Comparison of ENCODE assay signal across 1 cellular context in genomic region chr11:33257160-33257896, GRCh38.
A peak's percentile ranks its signal among the peaks of the same experiment; 100 is the strongest.
TF ChIP-seq lines count a peak whose summit lies in the region.

HIPK3 (plus strand) TSS chr11:33257381.

TF ChIP-seq in K562, 482 proteins besides CTCF, POLR2A, EP300 and RAD21 (continued from another document and continues in another):
- no peak for TF ChIP-seq CHD7 (IDR thresholded peaks at IDR 0.05; ENCODE audit: low read depth, low read length)
- peak; percentile 97 for TF ChIP-seq ZBTB7A (IDR thresholded peaks at IDR 0.05; ENCODE audit: borderline replicate concordance, control insufficient read depth, low read depth, low read length)
- peak; percentile 71; the same call in 1 of the 2 replicates for TF ChIP-seq TAF7 (tag; IDR thresholded peaks at IDR 0.05)
- TF ChIP-seq BRCA1 (IDR thresholded peaks at IDR 0.05): no peak
- no peak for TF ChIP-seq BRCA1 (CRISPR knock-in tag; IDR thresholded peaks at IDR 0.05)
- no peak for TF ChIP-seq ZNF311 (CRISPR knock-in tag; IDR thresholded peaks at IDR 0.05)
- no peak for TF ChIP-seq RHOXF2B (CRISPR knock-in tag; conservative IDR thresholded peaks at IDR 0.05)
- TF ChIP-seq ERF (CRISPR knock-in tag; IDR thresholded peaks at IDR 0.05): no peak
- no peak for TF ChIP-seq TCF7L2 (IDR thresholded peaks at IDR 0.05; ENCODE audit: low read depth, low read length)
- TF ChIP-seq HDAC1 (IDR thresholded peaks at IDR 0.05): no peak; a peak in 1 of 4 replicates
- TF ChIP-seq FIP1L1 (IDR thresholded peaks at IDR 0.05; ENCODE audit: low read depth, low read length, poor library complexity, severe bottlenecking): peak; percentile 33
- TF ChIP-seq PRMT5 (CRISPR knock-in tag; IDR thresholded peaks at IDR 0.05): peak; percentile 14; the same call in 1 of the 2 replicates
- TF ChIP-seq, protein P1, sequence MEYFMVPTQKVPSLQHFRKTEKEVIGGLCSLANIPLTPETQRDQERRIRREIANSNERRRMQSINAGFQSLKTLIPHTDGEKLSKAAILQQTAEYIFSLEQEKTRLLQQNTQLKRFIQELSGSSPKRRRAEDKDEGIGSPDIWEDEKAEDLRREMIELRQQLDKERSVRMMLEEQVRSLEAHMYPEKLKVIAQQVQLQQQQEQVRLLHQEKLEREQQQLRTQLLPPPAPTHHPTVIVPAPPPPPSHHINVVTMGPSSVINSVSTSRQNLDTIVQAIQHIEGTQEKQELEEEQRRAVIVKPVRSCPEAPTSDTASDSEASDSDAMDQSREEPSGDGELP (CRISPR knock-in tag; IDR thresholded peaks at IDR 0.05; ENCODE audit: borderline replicate concordance): peak; percentile 44; the same call in 1 of the 2 replicates
- peak; percentile 40; the same call in 1 of the 2 replicates for TF ChIP-seq BHLHE40 (IDR thresholded peaks at IDR 0.05; ENCODE audit: low read length)
- no peak for TF ChIP-seq ZNF41 (CRISPR knock-in tag; conservative IDR thresholded peaks at IDR 0.05)
- TF ChIP-seq HMGN3 (IDR thresholded peaks at IDR 0.05; ENCODE audit: borderline replicate concordance, extremely low read depth, insufficient read length, low read depth, low read length): peak; percentile 73
- TF ChIP-seq, protein P2, sequence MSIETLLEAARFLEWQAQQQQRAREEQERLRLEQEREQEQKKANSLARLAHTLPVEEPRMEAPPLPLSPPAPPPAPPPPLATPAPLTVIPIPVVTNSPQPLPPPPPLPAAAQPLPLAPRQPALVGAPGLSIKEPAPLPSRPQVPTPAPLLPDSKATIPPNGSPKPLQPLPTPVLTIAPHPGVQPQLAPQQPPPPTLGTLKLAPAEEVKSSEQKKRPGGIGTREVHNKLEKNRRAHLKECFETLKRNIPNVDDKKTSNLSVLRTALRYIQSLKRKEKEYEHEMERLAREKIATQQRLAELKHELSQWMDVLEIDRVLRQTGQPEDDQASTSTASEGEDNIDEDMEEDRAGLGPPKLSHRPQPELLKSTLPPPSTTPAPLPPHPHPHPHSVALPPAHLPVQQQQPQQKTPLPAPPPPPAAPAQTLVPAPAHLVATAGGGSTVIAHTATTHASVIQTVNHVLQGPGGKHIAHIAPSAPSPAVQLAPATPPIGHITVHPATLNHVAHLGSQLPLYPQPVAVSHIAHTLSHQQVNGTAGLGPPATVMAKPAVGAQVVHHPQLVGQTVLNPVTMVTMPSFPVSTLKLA (conservative IDR thresholded peaks at IDR 0.05): no peak
- peak; percentile 29; the same call in 1 of the 2 replicates for TF ChIP-seq MYC (IDR thresholded peaks at IDR 0.05; ENCODE audit: low read depth, low read length)
- TF ChIP-seq MYC (CRISPR knock-in tag; IDR thresholded peaks at IDR 0.05; ENCODE audit: borderline replicate concordance, low read depth): no peak
- TF ChIP-seq CCNT2 (IDR thresholded peaks at IDR 0.05; ENCODE audit: borderline replicate concordance, extremely low read depth, insufficient read length, low read depth, low read length): peak; percentile 90
- TF ChIP-seq SREBF1 (IDR thresholded peaks at IDR 0.05; ENCODE audit: borderline replicate concordance, low read depth, low read length): no peak
- TF ChIP-seq TGIF2 (CRISPR knock-in tag; IDR thresholded peaks at IDR 0.05): 0 out of 2 replicates have a peak, but pooled peaks have one; percentile 2
- 0 out of 2 replicates have a peak, but pooled peaks have one; percentile 6 for TF ChIP-seq TCF3 (CRISPR knock-in tag; IDR thresholded peaks at IDR 0.05)
- TF ChIP-seq THAP12 (CRISPR knock-in tag; IDR thresholded peaks at IDR 0.05): peak; percentile 90
- TF ChIP-seq, protein P3, sequence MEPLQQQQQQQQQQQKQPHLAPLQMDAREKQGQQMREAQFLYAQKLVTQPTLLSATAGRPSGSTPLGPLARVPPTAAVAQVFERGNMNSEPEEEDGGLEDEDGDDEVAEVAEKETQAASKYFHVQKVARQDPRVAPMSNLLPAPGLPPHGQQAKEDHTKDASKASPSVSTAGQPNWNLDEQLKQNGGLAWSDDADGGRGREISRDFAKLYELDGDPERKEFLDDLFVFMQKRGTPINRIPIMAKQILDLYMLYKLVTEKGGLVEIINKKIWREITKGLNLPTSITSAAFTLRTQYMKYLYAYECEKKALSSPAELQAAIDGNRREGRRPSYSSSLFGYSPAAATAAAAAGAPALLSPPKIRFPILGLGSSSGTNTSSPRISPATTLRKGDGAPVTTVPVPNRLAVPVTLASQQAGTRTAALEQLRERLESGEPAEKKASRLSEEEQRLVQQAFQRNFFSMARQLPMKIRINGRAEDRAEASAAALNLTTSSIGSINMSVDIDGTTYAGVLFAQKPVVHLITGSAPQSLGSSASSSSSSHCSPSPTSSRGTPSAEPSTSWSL (CRISPR knock-in tag; IDR thresholded peaks at IDR 0.05; ENCODE audit: borderline replicate concordance): peak; percentile 55; the same call in 1 of the 2 replicates
- TF ChIP-seq, protein P4, sequence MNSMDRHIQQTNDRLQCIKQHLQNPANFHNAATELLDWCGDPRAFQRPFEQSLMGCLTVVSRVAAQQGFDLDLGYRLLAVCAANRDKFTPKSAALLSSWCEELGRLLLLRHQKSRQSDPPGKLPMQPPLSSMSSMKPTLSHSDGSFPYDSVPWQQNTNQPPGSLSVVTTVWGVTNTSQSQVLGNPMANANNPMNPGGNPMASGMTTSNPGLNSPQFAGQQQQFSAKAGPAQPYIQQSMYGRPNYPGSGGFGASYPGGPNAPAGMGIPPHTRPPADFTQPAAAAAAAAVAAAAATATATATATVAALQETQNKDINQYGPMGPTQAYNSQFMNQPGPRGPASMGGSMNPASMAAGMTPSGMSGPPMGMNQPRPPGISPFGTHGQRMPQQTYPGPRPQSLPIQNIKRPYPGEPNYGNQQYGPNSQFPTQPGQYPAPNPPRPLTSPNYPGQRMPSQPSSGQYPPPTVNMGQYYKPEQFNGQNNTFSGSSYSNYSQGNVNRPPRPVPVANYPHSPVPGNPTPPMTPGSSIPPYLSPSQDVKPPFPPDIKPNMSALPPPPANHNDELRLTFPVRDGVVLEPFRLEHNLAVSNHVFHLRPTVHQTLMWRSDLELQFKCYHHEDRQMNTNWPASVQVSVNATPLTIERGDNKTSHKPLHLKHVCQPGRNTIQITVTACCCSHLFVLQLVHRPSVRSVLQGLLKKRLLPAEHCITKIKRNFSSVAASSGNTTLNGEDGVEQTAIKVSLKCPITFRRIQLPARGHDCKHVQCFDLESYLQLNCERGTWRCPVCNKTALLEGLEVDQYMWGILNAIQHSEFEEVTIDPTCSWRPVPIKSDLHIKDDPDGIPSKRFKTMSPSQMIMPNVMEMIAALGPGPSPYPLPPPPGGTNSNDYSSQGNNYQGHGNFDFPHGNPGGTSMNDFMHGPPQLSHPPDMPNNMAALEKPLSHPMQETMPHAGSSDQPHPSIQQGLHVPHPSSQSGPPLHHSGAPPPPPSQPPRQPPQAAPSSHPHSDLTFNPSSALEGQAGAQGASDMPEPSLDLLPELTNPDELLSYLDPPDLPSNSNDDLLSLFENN (IDR thresholded peaks at IDR 0.05; ENCODE audit: low read depth in 2 of 2, low read length in 2 of 2): 0 out of 4 replicates have a peak, but pooled peaks of 1 of the 2 experiments have one; percentile 8
- TF ChIP-seq POLR2G (IDR thresholded peaks at IDR 0.05; ENCODE audit: low read depth, low read length): peak; percentile 79
- no peak for TF ChIP-seq HMG20A (CRISPR knock-in tag; conservative IDR thresholded peaks at IDR 0.05)
- TF ChIP-seq OTX1 (CRISPR knock-in tag; IDR thresholded peaks at IDR 0.05): peak; percentile 85
- 0 out of 2 replicates have a peak, but pooled peaks have one; percentile 23 for TF ChIP-seq KLF6 (CRISPR knock-in tag; IDR thresholded peaks at IDR 0.05; ENCODE audit: borderline replicate concordance)
- TF ChIP-seq ATF6 (CRISPR knock-in tag; IDR thresholded peaks at IDR 0.05): peak; percentile 45; the same call in 1 of the 2 replicates
- TF ChIP-seq ZNF699 (CRISPR knock-in tag; IDR thresholded peaks at IDR 0.05; ENCODE audit: insufficient replicate concordance): no peak
- no peak for TF ChIP-seq ZNF347 (CRISPR knock-in tag; IDR thresholded peaks at IDR 0.05; ENCODE audit: low read depth)
- peak; percentile 82 for TF ChIP-seq NFRKB (IDR thresholded peaks at IDR 0.05; ENCODE audit: low read depth)
